Comparison of ENCODE assay signal across 8 cellular contexts in genomic region chr3:25661694-25662455, GRCh38.
DNase-seq lines count a peak whose midpoint lies in the region; ATAC-seq and TF ChIP-seq lines count a peak whose summit lies in the region.

No MANE protein-coding gene starts in this region.

- DNase-seq in UCSD-AML1 (lab: John Stamatoyannopoulos, UW; ENCODE audit: unreplicated experiment) (no peak), NCI-H1092 treated with DMSO at 0.1 percent for 48 hours (lab: John Stamatoyannopoulos, UW) (no peak)

- no peaks in the 10 kb centered on the region for H3K27me3 Mint-ChIP-seq in dendritic cell treated with granulocyte-macrophage colony-stimulating factor and Interleukin-4, amounts not matched to agents 40 ng/mL and 50 ng/mL, for 4 days

- no peak overlapping the region for H3K27ac Mint-ChIP-seq in dendritic cell treated with granulocyte-macrophage colony-stimulating factor and Interleukin-4, amounts not matched to agents 40 ng/mL and 50 ng/mL, for 4 days

- peak overlapping the region; percentile 86 for H3K9ac ChIP-seq in Loucy (ENCODE audit: low read depth, low read length, poor library complexity, severe bottlenecking)

- peak; percentile 52 for TF ChIP-seq CTCF in Loucy (conservative IDR thresholded peaks at IDR 0.05; ENCODE audit: low read length)

- no peaks in the 10 kb centered on the region for H3K9me3 Mint-ChIP-seq in dendritic cell treated with granulocyte-macrophage colony-stimulating factor and Interleukin-4, amounts not matched to agents 40 ng/mL and 50 ng/mL, for 4 days

- H3K9me3 ChIP-seq in Loucy (ENCODE audit: insufficient read depth, low read depth, low read length) (no peaks in the 10 kb centered on the region), neuron (ENCODE audit: low read length) (no peaks in the 10 kb centered on the region)

- intact Hi-C loops in dendritic cell treated with granulocyte-macrophage colony-stimulating factor and Interleukin-4, amounts not matched to agents 40 ng/mL and 50 ng/mL, for 4 days (cut with micrococcal nuclease): no loop called here

- peaks cover 66% of the 10 kb centered on the region for H4K20me1 ChIP-seq in Loucy (ENCODE audit: insufficient read depth, low read length, poor library complexity, severe bottlenecking)

- ATAC-seq in GM21737 (IDR thresholded peaks at IDR 0.05; ENCODE audit: unreplicated experiment) (no peak), GM18502 (IDR thresholded peaks at IDR 0.05; ENCODE audit: poor library complexity, unreplicated experiment) (no peak)

- H3F3A ChIP-seq in Loucy (ENCODE audit: low read depth): peaks cover 7% of the 10 kb centered on the region; the same call in 1 of the 2 replicates

- H3K36me3 ChIP-seq in Loucy (ENCODE audit: insufficient read depth, low read length) (no peaks in the 10 kb centered on the region; the same call in 1 of the 2 replicates), neuron (ENCODE audit: insufficient read depth, low read length) (no peaks in the 10 kb centered on the region)

- no peaks in the 10 kb centered on the region for H3K9me2 ChIP-seq in Loucy (replicated peaks; ENCODE audit: low read depth, low read length)

- H3K4me3 Mint-ChIP-seq in dendritic cell treated with granulocyte-macrophage colony-stimulating factor and Interleukin-4, amounts not matched to agents 40 ng/mL and 50 ng/mL, for 4 days: peak overlapping the region; percentile 48

- H3K4me1 Mint-ChIP-seq in dendritic cell treated with granulocyte-macrophage colony-stimulating factor and Interleukin-4, amounts not matched to agents 40 ng/mL and 50 ng/mL, for 4 days (ENCODE audit: low read depth): peaks cover 46% of the 10 kb centered on the region

- H3K4me3 ChIP-seq in GM08714 (ENCODE audit: low read length): peak overlapping the region; percentile 77; the same call in 1 of the 2 replicates
- peak overlapping the region; percentile 88 for H3K4me3 ChIP-seq in Loucy (ENCODE audit: low read length, poor library complexity, severe bottlenecking)
- peak overlapping the region; percentile 82 for H3K4me3 ChIP-seq in neuron (ENCODE audit: low read length)

- H3K36me3 Mint-ChIP-seq in dendritic cell treated with granulocyte-macrophage colony-stimulating factor and Interleukin-4, amounts not matched to agents 40 ng/mL and 50 ng/mL, for 4 days (ENCODE audit: low read depth): peaks cover 32% of the 10 kb centered on the region

- peaks cover 11% of the 10 kb centered on the region for H3K27me3 ChIP-seq in Loucy (ENCODE audit: insufficient read depth, low read length, poor library complexity, severe bottlenecking)
- no peaks in the 10 kb centered on the region for H3K27me3 ChIP-seq in neuron (ENCODE audit: insufficient read depth, low read length)

- H2AFZ ChIP-seq in Loucy (ENCODE audit: low read length): no peak overlapping the region
- no peak overlapping the region for H2AFZ ChIP-seq in neuron (ENCODE audit: low read depth, low read length)

- peaks cover 85% of the 10 kb centered on the region for H3K79me2 ChIP-seq in Loucy (ENCODE audit: insufficient read depth, low read length)

- peak overlapping the region; percentile 78 for H3K4me2 ChIP-seq in Loucy (ENCODE audit: low read depth, low read length, poor library complexity, severe bottlenecking)

- H3K4me1 ChIP-seq in Loucy (ENCODE audit: insufficient read depth, low read length, poor library complexity, severe bottlenecking) (peaks cover 50% of the 10 kb centered on the region), neuron (ENCODE audit: insufficient read depth, low read length) (peaks cover 32% of the 10 kb centered on the region)
